Comparison of ENCODE assay signal across 16 cellular contexts in genomic region chr3:172298247-172298646, GRCh38.
DNase-seq lines count a peak whose midpoint lies in the region; TF ChIP-seq lines count a peak whose summit lies in the region.
"Had no signal": no experiment of that assay in that cellular context is flagged by ENCODE, and none has a peak within 500 bp of the region (broad histone marks: within the 10 kb centered on the region; RNA-seq: fewer than 3 reads in every experiment).

No MANE protein-coding gene starts in this region.

- TF ChIP-seq CTCF in Calu3 (IDR thresholded peaks at IDR 0.05; ENCODE audit: unreplicated experiment) = no peak
- TF ChIP-seq CTCF in LNCaP clone FGC (IDR thresholded peaks at IDR 0.05; ENCODE audit: control insufficient read depth, extremely low read depth, insufficient read depth) = no peak
- TF ChIP-seq CTCF in chondrocyte (IDR thresholded peaks at IDR 0.05) = no peak
- TF ChIP-seq CTCF in stomach (IDR thresholded peaks at IDR 0.05) = no peak

- BruUV-seq in Calu3 (replicated peaks; lab: Mats Ljungman, UMichigan) = no TSS peak

- H3K9me3 Mint-ChIP-seq in Calu3 (ENCODE audit: low read depth, unreplicated experiment) (no peaks in the 10 kb centered on the region), chondrocyte (ENCODE audit: low read depth) (no peaks in the 10 kb centered on the region)

- H3K4me3 ChIP-seq in LNCaP clone FGC (ENCODE audit: low read depth, low read length) = no peak overlapping the region
- no peak overlapping the region for H3K4me3 ChIP-seq in subcutaneous abdominal adipose tissue (ENCODE audit: low read depth in 1 of 5, low read length in 5 of 5)
- H3K4me3 ChIP-seq in stomach = no peak overlapping the region
- H3K4me3 ChIP-seq: K562, MG63 had no signal

- intact Hi-C loops in Calu3 (cut with micrococcal nuclease; ENCODE audit: unreplicated experiment) = no loop called here
- intact Hi-C loops in stomach (cut with DNase I; ENCODE audit: low total_unique reads) = no loop called here

- H3K4me1 Mint-ChIP-seq in Calu3 (ENCODE audit: low read depth, unreplicated experiment) (peaks cover 27% of the 10 kb centered on the region), chondrocyte (ENCODE audit: low read depth) (peaks cover 20% of the 10 kb centered on the region)

- peak overlapping the region; percentile 40 for H3K27ac Mint-ChIP-seq in Calu3 (ENCODE audit: unreplicated experiment)
- peak overlapping the region; percentile 24 for H3K27ac Mint-ChIP-seq in chondrocyte (ENCODE audit: unreplicated experiment)

- CTCF ChIA-PET in Calu3 (lab: Charles Lee) = interaction anchor here (0.7 to 1.0 kb wide), 2 partner anchors 31 to 37 kb away, joined by 3 read pairs; no protein-coding TSS in a partner anchor

- no peak for TF ChIP-seq EP300 in stomach (IDR thresholded peaks at IDR 0.05)

- no peak for DNase-seq in Calu3
- DNase-seq in LNCaP clone FGC (ENCODE audit: low read depth) = peak; percentile 95
- no peak for DNase-seq in chondrocyte (ENCODE audit: low spot score)
- no peak for DNase-seq in kidney glomerular epithelial cell (lab: John Stamatoyannopoulos, UW)
- no peak for DNase-seq in COR-L47 (lab: John Stamatoyannopoulos, UW)
- no peak for DNase-seq in stomach
- DNase-seq: ACHN, Kasumi-1, MG63, NCI-H2029, NCI-H446 treated with DMSO at 0.1 percent for 48 hours, NCI-H526, Right ventricle myocardium superior, RPMI8226 had no signal

- TF ChIP-seq POLR2A in stomach (IDR thresholded peaks at IDR 0.05) = no peak

- H3K36me3 Mint-ChIP-seq in Calu3 (ENCODE audit: insufficient read depth, unreplicated experiment) = peaks cover 86% of the 10 kb centered on the region
- peaks cover 51% of the 10 kb centered on the region for H3K36me3 Mint-ChIP-seq in chondrocyte (ENCODE audit: low read depth)

- H3K9me3 ChIP-seq in subcutaneous abdominal adipose tissue (ENCODE audit: control insufficient read depth in 5 of 5, low read length in 5 of 5) (peaks cover 0 to 4% (median 0%) of the 10 kb centered on the region in 5 donors), stomach (no peaks in the 10 kb centered on the region)
- H3K9me3 ChIP-seq: MG63 had no signal

- H3K27me3 ChIP-seq in subcutaneous abdominal adipose tissue (ENCODE audit: control insufficient read depth in 5 of 5, insufficient read depth in 4 of 5, low read length in 5 of 5) (no peaks in the 10 kb centered on the region), stomach (no peaks in the 10 kb centered on the region)
- H3K27me3 ChIP-seq: MG63 had no signal

- H3K36me3 ChIP-seq in subcutaneous abdominal adipose tissue (ENCODE audit: control insufficient read depth in 5 of 5, insufficient read depth in 5 of 5, low read length in 5 of 5) (peaks cover 22 to 46% (median 29%) of the 10 kb centered on the region in 5 donors), stomach (peaks cover 20 to 80% (median 65%) of the 10 kb centered on the region in 4 donors)

- H3K4me3 Mint-ChIP-seq in Calu3 (ENCODE audit: low read depth, unreplicated experiment) = no peak overlapping the region
- H3K4me3 Mint-ChIP-seq in chondrocyte (ENCODE audit: unreplicated experiment) = no peak overlapping the region

- H3K9ac ChIP-seq in subcutaneous abdominal adipose tissue (ENCODE audit: low read length in 5 of 5) = no peak overlapping the region

- H3K27me3 Mint-ChIP-seq in Calu3 (ENCODE audit: unreplicated experiment) = no peaks in the 10 kb centered on the region
- no peaks in the 10 kb centered on the region for H3K27me3 Mint-ChIP-seq in chondrocyte (ENCODE audit: low read depth)

- H3K27ac ChIP-seq in subcutaneous abdominal adipose tissue (ENCODE audit: low read depth, low read length) (peak overlapping the region; percentile 6), stomach (no peak overlapping the region)

- H3K4me1 ChIP-seq in subcutaneous abdominal adipose tissue (ENCODE audit: control insufficient read depth in 5 of 5, insufficient read depth in 5 of 5, low read length in 5 of 5) = peaks cover 3 to 19% (median 14%) of the 10 kb centered on the region in 5 donors
- peaks cover 0 to 10% (median 0%) of the 10 kb centered on the region in 4 donors for H3K4me1 ChIP-seq in stomach

- 53 to 73% (median 57%) methylated on average over 3 of the region's 3 CpGs for WGBS in stomach, 5 donors
